Comparison of ENCODE assay signal across 9 cellular contexts in genomic region chr6:111683126-111683525, GRCh38.
DNase-seq lines count a peak whose midpoint lies in the region; ATAC-seq and TF ChIP-seq lines count a peak whose summit lies in the region.
"Had no signal": no experiment of that assay in that cellular context is flagged by ENCODE, and none has a peak within 500 bp of the region (broad histone marks: within the 10 kb centered on the region; RNA-seq: fewer than 3 reads in every experiment).

No MANE protein-coding gene starts in this region.

- peak overlapping the region; percentile 82 for H3K27ac ChIP-seq in SJSA1
- peak overlapping the region; percentile 50 for H3K27ac ChIP-seq in brain microvascular endothelial cell
- peak overlapping the region; percentile 73 for H3K27ac ChIP-seq in lower lobe of right lung
- H3K27ac ChIP-seq in suprapubic skin, result peak overlapping the region; percentile 82

- intact Hi-C loops in lower lobe of right lung (cut with DNase I), result no loop called here

- DNase-seq in SJSA1 (ENCODE audit: low read depth in 1 of 2, low spot score in 2 of 2) (peak in 1 of 2 experiments; percentile 21), brain microvascular endothelial cell (no peak), lower lobe of right lung (no peak), suprapubic skin (ENCODE audit: low spot score in 2 of 2) (no peak), MV-4-11 (lab: John Stamatoyannopoulos, UW) (no peak), NCI-H146 treated with DMSO at 0.1 percent for 48 hours (lab: John Stamatoyannopoulos, UW; ENCODE audit: unreplicated experiment) (no peak)
- no peak for DNase-seq in stimulated activated naive CD4-positive, alpha-beta T cell treated with Interleukin-2 at 50 U/mL for 16 hours (lab: John Stamatoyannopoulos, UW)
- DNase-seq: activated gamma-delta T cell treated with Interleukin-2 at 50 U/mL for 16 hours had no signal

- no peak for TF ChIP-seq CTCF in brain microvascular endothelial cell (IDR thresholded peaks at IDR 0.05; ENCODE audit: low read depth, low read length, missing control alignments)
- no peak for TF ChIP-seq CTCF in lower lobe of right lung (IDR thresholded peaks at IDR 0.05)
- TF ChIP-seq CTCF in suprapubic skin (IDR thresholded peaks at IDR 0.05), result no peak

- no peaks in the 10 kb centered on the region for H3K27me3 ChIP-seq in SJSA1 (replicated peaks)
- no peaks in the 10 kb centered on the region for H3K27me3 ChIP-seq in brain microvascular endothelial cell (replicated peaks)
- H3K27me3 ChIP-seq in lower lobe of right lung (ENCODE audit: low read depth), result no peaks in the 10 kb centered on the region
- H3K27me3 ChIP-seq in suprapubic skin, result no peaks in the 10 kb centered on the region

- TF ChIP-seq EP300 in suprapubic skin (IDR thresholded peaks at IDR 0.05), result no peak

- peaks cover 17% of the 10 kb centered on the region; the same call in 1 of the 2 replicates for H3K36me3 ChIP-seq in SJSA1
- H3K36me3 ChIP-seq in brain microvascular endothelial cell (replicated peaks), result peaks cover 10% of the 10 kb centered on the region
- peaks cover 22% of the 10 kb centered on the region for H3K36me3 ChIP-seq in lower lobe of right lung
- no peaks in the 10 kb centered on the region for H3K36me3 ChIP-seq in suprapubic skin

- no peak overlapping the region for H3K4me3 ChIP-seq in SJSA1
- no peak overlapping the region for H3K4me3 ChIP-seq in brain microvascular endothelial cell (ENCODE audit: low read depth, low read length)
- no peak overlapping the region for H3K4me3 ChIP-seq in lower lobe of right lung
- H3K4me3 ChIP-seq in suprapubic skin, result no peak overlapping the region

- in situ Hi-C loops in brain microvascular endothelial cell (cut with HindIII; ENCODE audit: low pct_ligation_motif_present, low sequenced_read_pairs), result no loop called here

- TF ChIP-seq POLR2A in suprapubic skin (IDR thresholded peaks at IDR 0.05), result no peak

- ATAC-seq in lower lobe of right lung, result no peak
- ATAC-seq: activated CD4-positive, CD25-positive, alpha-beta regulatory T cell treated with anti-CD3 and anti-CD28 coated beads, Interleukin-2, amount 50 U/mL, for 24 hours had no signal

- WGBS in suprapubic skin, result 73% methylated on average over 5 of the region's 5 CpGs

- H3K9me3 ChIP-seq in SJSA1 (replicated peaks) (no peaks in the 10 kb centered on the region), lower lobe of right lung (no peaks in the 10 kb centered on the region), suprapubic skin (no peaks in the 10 kb centered on the region)

- H3K4me1 ChIP-seq in SJSA1 (replicated peaks) (peaks cover 20% of the 10 kb centered on the region), lower lobe of right lung (peaks cover 36% of the 10 kb centered on the region), suprapubic skin (peaks cover 34% of the 10 kb centered on the region)
